In the genomic region with DNA sequence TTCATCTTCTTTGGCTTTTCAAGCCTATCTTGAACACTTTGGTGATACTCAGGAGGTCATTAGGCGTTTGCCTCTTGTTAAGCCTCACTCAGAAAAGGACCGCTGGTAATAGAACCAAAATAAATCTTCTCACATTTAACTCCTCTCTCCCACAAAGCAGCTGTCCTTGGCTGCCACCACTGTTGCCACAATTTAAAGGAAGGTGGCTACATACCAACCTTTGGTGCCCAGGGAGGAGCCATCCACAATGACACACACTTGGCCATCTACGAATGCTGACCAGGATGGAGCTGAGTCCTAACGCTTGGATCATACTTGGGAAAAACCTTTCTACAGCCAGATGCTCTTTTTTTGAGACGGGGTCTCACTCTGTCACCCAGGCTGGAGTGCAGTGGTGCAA, we compare ENCODE assay signal across 9 cellular contexts.
"Had no signal": no experiment of that assay in that cellular context is flagged by ENCODE, and none has a peak within 500 bp of the region (broad histone marks: within the 10 kb centered on the region; RNA-seq: fewer than 3 reads in every experiment).

No MANE protein-coding gene starts in this region.

- H3K9me3 ChIP-seq: HAP-1 had no signal

- H3K36me3 Mint-ChIP-seq: IgD-negative memory B cell had no signal

- H3K4me3 Mint-ChIP-seq: HFFc6, IgD-negative memory B cell had no signal

- H2AFZ ChIP-seq: GM23248 had no signal

- H3K36me3 ChIP-seq: HAP-1 had no signal

- H3K9ac ChIP-seq: GM23248 had no signal

- ATAC-seq: HCT116, HepG2 had no signal

- H3K27me3 Mint-ChIP-seq: IgD-negative memory B cell had no signal

- H3K4me1 Mint-ChIP-seq: IgD-negative memory B cell had no signal

- H3K27ac Mint-ChIP-seq: HFFc6, IgD-negative memory B cell had no signal

- DNase-seq: GM23248, GOT3, HFFc6, KBM-7 had no signal

- H3K4me3 ChIP-seq: GM23248, HAP-1 had no signal

- H3K27ac ChIP-seq: GM23248, HL-60 had no signal

- H3K9me3 Mint-ChIP-seq: IgD-negative memory B cell had no signal
